8 cellular contexts compared by ENCODE assay signal in the genomic region with DNA sequence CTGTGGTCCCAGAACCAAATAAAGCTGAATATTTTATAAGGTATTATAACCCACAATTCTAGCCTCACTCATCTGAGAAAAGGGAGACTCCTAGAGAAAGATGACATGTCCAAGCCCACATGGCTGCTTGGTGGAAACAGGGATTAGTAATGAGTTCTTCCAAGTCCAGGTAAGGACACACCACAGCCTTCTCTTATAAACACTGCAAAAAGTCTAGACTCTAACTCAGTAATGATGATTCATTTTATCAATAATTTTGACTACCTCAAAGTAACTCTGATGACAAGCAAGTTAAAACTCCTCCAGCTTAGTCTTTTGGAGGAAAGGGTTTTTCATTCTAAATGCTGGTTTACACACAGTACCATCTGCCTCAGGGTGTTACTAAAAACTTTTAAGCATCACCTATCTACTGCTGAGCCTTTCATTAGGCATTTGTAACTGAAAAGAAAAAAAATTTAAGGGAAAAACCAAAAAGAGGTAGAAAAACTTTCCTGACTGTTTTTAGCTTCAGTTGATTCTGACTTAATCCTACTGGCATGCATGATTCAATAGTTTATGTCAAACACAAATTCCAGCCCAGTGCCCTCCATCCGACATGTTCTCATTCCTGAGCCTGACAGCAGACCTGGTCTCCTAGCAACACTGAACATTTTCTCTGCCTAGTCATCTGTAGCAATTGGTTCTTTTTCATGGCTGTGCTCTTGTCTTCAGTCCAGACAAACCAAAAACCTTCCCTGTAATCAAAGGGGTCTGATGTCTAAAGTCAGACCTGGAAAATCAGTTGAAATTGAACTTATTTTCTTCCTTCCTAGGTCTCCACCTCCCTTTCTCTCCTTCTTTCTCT. TPM values are rescaled to one million over a fixed set of nuclear protein-coding genes. Genes with fewer than 3 reads are reported as not detected.
DNase-seq lines count a peak whose midpoint lies in the region; ATAC-seq, FAIRE-seq and TF ChIP-seq lines count a peak whose summit lies in the region.
"Had no signal": no experiment of that assay in that cellular context is flagged by ENCODE, and none has a peak within 500 bp of the region (broad histone marks: within the 10 kb centered on the region; RNA-seq: fewer than 3 reads in every experiment).

No MANE protein-coding gene starts in this region.

- H3K4me3 Mint-ChIP-seq in type B pancreatic cell, result peak overlapping the region; percentile 31
- H3K4me3 Mint-ChIP-seq in glutamatergic neuron (ENCODE audit: unreplicated experiment), result no peak overlapping the region
- H3K4me3 Mint-ChIP-seq: activated naive CD8-positive, alpha-beta T cell treated with anti-CD3 and anti-CD28 coated beads, Interleukin-2, amount 10 ng/mL, durations not matched to agents 7 days and 5 days had no signal

- FAIRE-seq in HTR-8/SVneo (lab: Jason Lieb, UNC), result peak; percentile 90

- no peak for TF ChIP-seq CTCF in brain microvascular endothelial cell (IDR thresholded peaks at IDR 0.05; ENCODE audit: low read depth, low read length, missing control alignments)
- TF ChIP-seq CTCF in type B pancreatic cell (conservative IDR thresholded peaks at IDR 0.05), result no peak
- TF ChIP-seq CTCF in glutamatergic neuron (IDR thresholded peaks at IDR 0.05; ENCODE audit: partially characterized antibody, unreplicated experiment), result no peak

- H3K27ac Mint-ChIP-seq in type B pancreatic cell (peak overlapping the region; percentile 77), glutamatergic neuron (ENCODE audit: unreplicated experiment) (no peak overlapping the region)
- H3K27ac Mint-ChIP-seq: activated naive CD8-positive, alpha-beta T cell treated with anti-CD3 and anti-CD28 coated beads, Interleukin-2, amount 10 ng/mL, durations not matched to agents 7 days and 5 days had no signal

- H3K9me3 Mint-ChIP-seq in type B pancreatic cell (no peaks in the 10 kb centered on the region), glutamatergic neuron (ENCODE audit: unreplicated experiment) (no peaks in the 10 kb centered on the region)
- H3K9me3 Mint-ChIP-seq: activated naive CD8-positive, alpha-beta T cell treated with anti-CD3 and anti-CD28 coated beads, Interleukin-2, amount 10 ng/mL, durations not matched to agents 7 days and 5 days had no signal

- H3K36me3 Mint-ChIP-seq in type B pancreatic cell (no peaks in the 10 kb centered on the region), glutamatergic neuron (ENCODE audit: unreplicated experiment) (no peaks in the 10 kb centered on the region)
- H3K36me3 Mint-ChIP-seq: activated naive CD8-positive, alpha-beta T cell treated with anti-CD3 and anti-CD28 coated beads, Interleukin-2, amount 10 ng/mL, durations not matched to agents 7 days and 5 days had no signal

- H3K4me1 Mint-ChIP-seq in type B pancreatic cell (ENCODE audit: unreplicated experiment) (peaks cover 29% of the 10 kb centered on the region), glutamatergic neuron (ENCODE audit: low read depth, unreplicated experiment) (peaks cover 6% of the 10 kb centered on the region)
- H3K4me1 Mint-ChIP-seq: activated naive CD8-positive, alpha-beta T cell treated with anti-CD3 and anti-CD28 coated beads, Interleukin-2, amount 10 ng/mL, durations not matched to agents 7 days and 5 days had no signal

- no peak overlapping the region for H3K4me3 ChIP-seq in brain microvascular endothelial cell (ENCODE audit: low read depth, low read length)

- DNase-seq in HTR-8/SVneo (ENCODE audit: insufficient read length, low spot score) (peak; percentile 81), brain microvascular endothelial cell (peak; percentile 99), kidney glomerular epithelial cell (lab: John Stamatoyannopoulos, UW) (peak; percentile 100), type B pancreatic cell (ENCODE audit: extremely low spot score, unreplicated experiment) (no peak), glutamatergic neuron (no peak)
- DNase-seq: activated naive CD8-positive, alpha-beta T cell treated with anti-CD3 and anti-CD28 coated beads, Interleukin-2, amount 10 ng/mL, durations not matched to agents 7 days and 5 days had no signal

- H3K27ac ChIP-seq in brain microvascular endothelial cell, result peak overlapping the region; percentile 94

- H3K27me3 ChIP-seq in brain microvascular endothelial cell (replicated peaks), result no peaks in the 10 kb centered on the region

- H3K36me3 ChIP-seq in brain microvascular endothelial cell (replicated peaks), result no peaks in the 10 kb centered on the region

- ATAC-seq in GM21515 (IDR thresholded peaks at IDR 0.05; ENCODE audit: unreplicated experiment) (no peak), GM18505 (IDR thresholded peaks at IDR 0.05; ENCODE audit: unreplicated experiment) (no peak)

- in situ Hi-C loops in brain microvascular endothelial cell (cut with HindIII; ENCODE audit: low pct_ligation_motif_present, low sequenced_read_pairs), result no loop called here

- H3K27me3 Mint-ChIP-seq in type B pancreatic cell (no peaks in the 10 kb centered on the region), glutamatergic neuron (ENCODE audit: unreplicated experiment) (no peaks in the 10 kb centered on the region)

- no peak for TF ChIP-seq POLR2A in GM18505 (IDR thresholded peaks at IDR 0.05; ENCODE audit: borderline replicate concordance, extremely low read depth, insufficient read depth, insufficient read length)

RNA-seq across cellular contexts. Expression of a gene that starts 43.9 kb away (rescaled TPM):
- total RNA-seq in type B pancreatic cell (ENCODE audit: low replicate concordance) (8.2 and 23.5 TPM in 2 replicates), glutamatergic neuron (ENCODE audit: unreplicated experiment) (28.6 TPM)
- total RNA-seq: activated naive CD8-positive, alpha-beta T cell treated with anti-CD3 and anti-CD28 coated beads, Interleukin-2, amount 10 ng/mL, durations not matched to agents 7 days and 5 days had no signal

Comparison
In these comparisons a context has a peak if more than half of its experiments do, and no peak if none do; other contexts are left out.
1. DNase-seq: peak in HTR-8/SVneo (single experiment), brain microvascular endothelial cell (single experiment) and kidney glomerular epithelial cell (single experiment); none in type B pancreatic cell (single experiment) and glutamatergic neuron (single experiment).